Comparison of ENCODE assay signal across 8 cellular contexts in genomic region chr20:46970937-46971630, GRCh38.
DNase-seq lines count a peak whose midpoint lies in the region; ATAC-seq and TF ChIP-seq lines count a peak whose summit lies in the region.

No MANE protein-coding gene starts in this region.

- H3K4me3 Mint-ChIP-seq in nephron progenitor cell: peak overlapping the region; percentile 16

- DNase-seq in NCI-H526 (lab: John Stamatoyannopoulos, UW) (peak; percentile 51 to 53), NCI-H526 treated with DMSO at 0.1 percent for 48 hours (lab: John Stamatoyannopoulos, UW) (no peak), NCI-H1436 treated with DMSO at 0.1 percent for 48 hours (lab: John Stamatoyannopoulos, UW) (peak; percentile 42), T47D (ENCODE audit: low read depth in 1 of 2, low spot score in 1 of 2) (peak; percentile 80 to 98), nephron progenitor cell (peak; percentile 27)

- peak overlapping the region; percentile 21 for H3K27ac Mint-ChIP-seq in nephron progenitor cell

- no peaks in the 10 kb centered on the region for H3K36me3 Mint-ChIP-seq in nephron progenitor cell (ENCODE audit: low read depth)

- ATAC-seq in GM21390 (IDR thresholded peaks at IDR 0.05; ENCODE audit: unreplicated experiment): no peak
- no peak for ATAC-seq in GM18861 (IDR thresholded peaks at IDR 0.05; ENCODE audit: unreplicated experiment)
- no peak for ATAC-seq in HG02870 (IDR thresholded peaks at IDR 0.05; ENCODE audit: unreplicated experiment)

- in situ Hi-C loops in T47D (cut with HindIII; ENCODE audit: low pct_unique_long_range_greater_than_20kb, low sequenced_read_pairs): no loop called here

- H3K27me3 Mint-ChIP-seq in nephron progenitor cell (ENCODE audit: low read depth, poor library complexity): peaks cover 11% of the 10 kb centered on the region

- no peaks in the 10 kb centered on the region for H3K9me3 Mint-ChIP-seq in nephron progenitor cell

- TF ChIP-seq CTCF in nephron progenitor cell (IDR thresholded peaks at IDR 0.05): no peak

- peaks cover 32% of the 10 kb centered on the region for H3K4me1 Mint-ChIP-seq in nephron progenitor cell
